Comparison of ENCODE assay signal across 8 cellular contexts in the genomic region with DNA sequence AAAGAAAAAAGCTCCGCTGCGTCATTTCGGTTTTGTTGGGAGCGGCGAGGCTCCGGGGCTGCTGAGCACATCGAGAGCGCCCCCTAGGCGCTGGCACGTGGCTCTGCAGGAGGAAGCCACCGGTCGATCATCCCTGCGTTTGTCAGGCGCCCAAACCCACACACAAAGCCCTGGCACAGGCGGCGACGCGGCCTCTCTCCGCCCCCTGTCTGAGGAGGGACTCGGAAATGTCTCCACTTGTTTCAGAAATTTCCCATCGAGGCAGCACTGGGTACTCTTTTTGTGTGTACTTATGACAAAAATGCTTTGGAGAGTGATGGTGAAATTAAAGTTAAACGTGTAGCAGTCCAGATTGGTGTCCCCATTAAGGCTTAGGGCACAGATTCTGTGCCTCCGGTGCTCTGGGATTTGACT.
DNase-seq lines count a peak whose midpoint lies in the region; FAIRE-seq and TF ChIP-seq lines count a peak whose summit lies in the region.

No MANE protein-coding gene starts in this region.

- H4K91ac ChIP-seq in H1 (replicated peaks; ENCODE audit: insufficient read length, low read length) = no peak overlapping the region

- H3K79me2 ChIP-seq in H1 (ENCODE audit: control insufficient read depth in 1 of 2, insufficient read depth in 2 of 2, low read length in 2 of 2) = no peaks in the 10 kb centered on the region
- H3K79me2 ChIP-seq in mesendoderm (ENCODE audit: control insufficient read depth, insufficient read depth, low read length) = no peaks in the 10 kb centered on the region

- no peak overlapping the region for H2BK15ac ChIP-seq in H1 (ENCODE audit: low read length)
- H2BK15ac ChIP-seq in mesendoderm (replicated peaks; ENCODE audit: low read depth) = no peak overlapping the region

- 0 out of 2 replicates have a peak overlapping the region, but pooled peaks have one; percentile 93 for H2AFZ ChIP-seq in H1 (ENCODE audit: low read length)

- no peak overlapping the region for H3K4me3 ChIP-seq in HFF-Myc (replicated peaks; ENCODE audit: low read depth, low read length)
- peak overlapping the region in 1 of 4 experiments; percentile 21; a peak in 1 of 8 replicates for H3K4me3 ChIP-seq in H1 (ENCODE audit: extremely low read depth in 1 of 4, insufficient read depth in 2 of 4, low read depth in 3 of 4, low read length in 4 of 4)
- no peak overlapping the region for H3K4me3 ChIP-seq in mesendoderm (ENCODE audit: low read length)
- H3K4me3 ChIP-seq in testis = peak overlapping the region in 1 of 2 donors; percentile 11

- H3K27ac ChIP-seq in H1 (ENCODE audit: low read depth, low read length) (no peak overlapping the region), mesendoderm (ENCODE audit: low read depth, low read length) (no peak overlapping the region), testis (no peak overlapping the region)

- H2BK120ac ChIP-seq in H1 (replicated peaks; ENCODE audit: low read depth, low read length) (no peak overlapping the region), mesendoderm (ENCODE audit: low read depth, low read length) (no peak overlapping the region)

- intact Hi-C loops in testis (cut with DNase I; ENCODE audit: low total_unique reads) = no loop called here

- POLR2A ChIA-PET in H1 (lab: Charles Lee; ENCODE audit: partially characterized antibody) = interaction anchor here (0.8 to 1.2 kb wide), 2 partner anchors 392 to 409 kb away, joined by 3 to 8 read pairs; no protein-coding TSS in a partner anchor

- H3K14ac ChIP-seq in H1 (ENCODE audit: insufficient read length) = no peak overlapping the region

- no peaks in the 10 kb centered on the region for H3K9me3 ChIP-seq in H1 (ENCODE audit: insufficient read depth in 2 of 2, low read depth in 1 of 2, low read length in 1 of 2)
- no peaks in the 10 kb centered on the region for H3K9me3 ChIP-seq in testis

- peak; percentile 90 to 97 for TF ChIP-seq RAD21 in H1 (IDR thresholded peaks at IDR 0.05 in 1 of 2, conservative IDR thresholded peaks at IDR 0.05 in 1 of 2; ENCODE audit: low read depth in 2 of 2, low read length in 2 of 2)

- TF ChIP-seq EP300 in H1 (IDR thresholded peaks at IDR 0.05; ENCODE audit: borderline replicate concordance in 1 of 2, low read depth in 2 of 2, low read length in 2 of 2) = no peak

- H3K79me1 ChIP-seq in H1 (ENCODE audit: low read depth, low read length) = no peaks in the 10 kb centered on the region
- H3K79me1 ChIP-seq in mesendoderm (ENCODE audit: low read length) = no peaks in the 10 kb centered on the region

- TF ChIP-seq POLR2A in H1 (IDR thresholded peaks at IDR 0.05; ENCODE audit: control extremely low read depth in 1 of 2, low read depth in 2 of 2, low read length in 2 of 2) (no peak), testis (IDR thresholded peaks at IDR 0.05) (no peak)

- no peaks in the 10 kb centered on the region for H3K36me3 ChIP-seq in H1 (ENCODE audit: control insufficient read depth in 2 of 4, insufficient read depth in 4 of 4, low read length in 3 of 4)
- H3K36me3 ChIP-seq in mesendoderm (ENCODE audit: control insufficient read depth, insufficient read depth, low read length) = no peaks in the 10 kb centered on the region
- no peaks in the 10 kb centered on the region for H3K36me3 ChIP-seq in testis (ENCODE audit: low read depth, missing control alignments)

- H3K23me2 ChIP-seq in H1 (ENCODE audit: low read depth, low read length) = no peaks in the 10 kb centered on the region

- H2BK5ac ChIP-seq in H1 (ENCODE audit: low read depth, low read length) (no peak overlapping the region), mesendoderm (ENCODE audit: low read length) (no peak overlapping the region)

- H2BK20ac ChIP-seq in H1 (ENCODE audit: low read length) = no peak overlapping the region

- H4K5ac ChIP-seq in H1 (ENCODE audit: insufficient read length, low read depth, low read length) (no peak overlapping the region), mesendoderm (ENCODE audit: low read length) (no peak overlapping the region)

- H2AK5ac ChIP-seq in H1 (ENCODE audit: low read depth, low read length) (no peak overlapping the region), mesendoderm (ENCODE audit: low read length) (no peak overlapping the region)

- H3K27me3 ChIP-seq in H1 (replicated peaks in 1 of 4; ENCODE audit: control insufficient read depth in 3 of 4, extremely low read depth in 1 of 4, insufficient read depth in 3 of 4, low read length in 3 of 4) (no peaks in the 10 kb centered on the region; a peak in 2 of 7 replicates), mesendoderm (ENCODE audit: insufficient read depth, low read length, poor library complexity) (no peaks in the 10 kb centered on the region), testis (no peaks in the 10 kb centered on the region)

- H3K4me1 ChIP-seq in H1 (replicated peaks in 1 of 4; ENCODE audit: control insufficient read depth in 3 of 4, insufficient read depth in 4 of 4, low read length in 3 of 4) (peaks cover 0 to 5% (median 4%) of the 10 kb centered on the region in 4 experiments; a peak in 4 of 7 replicates), mesendoderm (ENCODE audit: control insufficient read depth, low read depth, low read length) (peaks cover 4% of the 10 kb centered on the region), testis (no peaks in the 10 kb centered on the region)

- H3K56ac ChIP-seq in H1 (replicated peaks; ENCODE audit: insufficient read length, low read depth, low read length) = no peak overlapping the region
- peak overlapping the region; percentile 67 for H3K56ac ChIP-seq in mesendoderm (ENCODE audit: low read length)

- DNase-seq in HFF-Myc (ENCODE audit: extremely low read depth, low read depth) (no peak), NCI-H1417 (lab: John Stamatoyannopoulos, UW) (peak; percentile 38 to 68 (median 52)), SW480 (ENCODE audit: low spot score) (peak; percentile 29), H1 (ENCODE audit: low read depth in 1 of 2, low spot score in 2 of 2) (peak; percentile 73 to 86), mesendoderm (peak; percentile 84), testis (peak; percentile 83), GDM1 (lab: John Stamatoyannopoulos, UW) (no peak)

- H3K4me2 ChIP-seq in H1 (ENCODE audit: insufficient read depth in 1 of 2, low read depth in 2 of 2, low read length in 2 of 2) (peak overlapping the region in 1 of 2 experiments; percentile 39; a peak in 3 of 4 replicates), mesendoderm (ENCODE audit: low read length) (no peak overlapping the region)

- no peak for FAIRE-seq in H1 (lab: Jason Lieb, UNC)

- CTCF ChIA-PET in H1 (lab: Charles Lee; ENCODE audit: partially characterized antibody) = interaction anchor here (0.6 to 1.7 kb wide), 34 partner anchors 8 to 1034 kb away, joined by 3 to 12 read pairs (median 4); no protein-coding TSS in a partner anchor

- TF ChIP-seq CTCF in GM12873 (IDR thresholded peaks at IDR 0.05; ENCODE audit: insufficient read depth, low read depth, low read length, missing control alignments) (peak; percentile 91), HFF-Myc (IDR thresholded peaks at IDR 0.05; ENCODE audit: low read depth, low read length, missing control alignments) (peak; percentile 79), H1 (IDR thresholded peaks at IDR 0.05; ENCODE audit: control extremely low read depth in 1 of 3, insufficient read depth in 1 of 3, low read depth in 1 of 3, low read length in 3 of 3) (peak; percentile 86 to 91 (median 89)), testis (IDR thresholded peaks at IDR 0.05) (peak in 2 of 3 experiments; percentile 72 to 85)

- H4K20me1 ChIP-seq in H1 (replicated peaks in 1 of 2; ENCODE audit: control insufficient read depth in 1 of 2, insufficient read depth in 2 of 2, low read length in 2 of 2) = no peaks in the 10 kb centered on the region

- no peak overlapping the region for H2BK12ac ChIP-seq in H1 (ENCODE audit: low read depth, low read length)

- H3K18ac ChIP-seq in H1 (ENCODE audit: extremely low read depth, low read length) = no peak overlapping the region
- no peak overlapping the region for H3K18ac ChIP-seq in mesendoderm (ENCODE audit: low read length)

- WGBS in H1 (ENCODE audit: extremely low coverage in 1 of 2, insufficient coverage in 1 of 2, insufficient read length in 1 of 2, insufficient replicate concordance in 2 of 2, low coverage in 1 of 2, low lambda C conversion rate in 2 of 2, missing lambda C conversion rate in 1 of 2), 2 experiments = 11% methylated on average over 23 of the region's 23 CpGs; no CpG with 5 or more reads in 1 of the 2 experiments
- WGBS in mesendoderm (ENCODE audit: extremely low coverage, insufficient coverage, low lambda C conversion rate) = no CpG with 5 or more reads among the region's 23 CpGs
- 2 to 3% methylated on average over 23 of the region's 23 CpGs for WGBS in testis, 2 donors

- H3K9ac ChIP-seq in H1 (replicated peaks in 1 of 4; ENCODE audit: extremely low read depth in 1 of 4, low read depth in 3 of 4, low read length in 3 of 4) = no peak overlapping the region; a peak in 1 of 7 replicates
- H3K9ac ChIP-seq in mesendoderm (ENCODE audit: low read length) = no peak overlapping the region

- H3K23ac ChIP-seq in H1 (ENCODE audit: insufficient read length) (no peak overlapping the region), mesendoderm (ENCODE audit: low read length) (no peak overlapping the region)

- no peak overlapping the region for H4K8ac ChIP-seq in H1 (ENCODE audit: extremely low read depth, insufficient read depth, low read length)
- no peak overlapping the region for H4K8ac ChIP-seq in mesendoderm (ENCODE audit: low read depth, low read length)

- H3K4ac ChIP-seq in H1 (replicated peaks; ENCODE audit: insufficient read length, low read depth, low read length) (no peak overlapping the region), mesendoderm (ENCODE audit: low read depth, low read length) (no peak overlapping the region)

TF ChIP-seq in H1, 55 proteins besides CTCF, POLR2A, EP300 and RAD21 (continues in another document):
- TF ChIP-seq SP1 (IDR thresholded peaks at IDR 0.05; ENCODE audit: low read depth, low read length) (no peak), CEBPB (IDR thresholded peaks at IDR 0.05; ENCODE audit: low read depth, low read length) (no peak), TEAD4 (IDR thresholded peaks at IDR 0.05; ENCODE audit: low read depth, low read length) (peak; percentile 95), ZNF274 (IDR thresholded peaks at IDR 0.05; ENCODE audit: borderline replicate concordance, extremely low read depth, low read length) (no peak), ATF3 (IDR thresholded peaks at IDR 0.05; ENCODE audit: insufficient read depth, low read depth, low read length) (0 out of 2 replicates have a peak, but pooled peaks have one; percentile 56)
- TF ChIP-seq, protein P1, sequence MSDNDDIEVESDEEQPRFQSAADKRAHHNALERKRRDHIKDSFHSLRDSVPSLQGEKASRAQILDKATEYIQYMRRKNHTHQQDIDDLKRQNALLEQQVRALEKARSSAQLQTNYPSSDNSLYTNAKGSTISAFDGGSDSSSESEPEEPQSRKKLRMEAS (IDR thresholded peaks at IDR 0.05) = peak; percentile 89

Comparison
In these comparisons a context has a peak if more than half of its experiments do, and no peak if none do; other contexts are left out.
1. DNase-seq: peak in NCI-H1417 (3 of 3), SW480 (single experiment), H1 (2 of 2), mesendoderm (single experiment) and testis (single experiment); none in HFF-Myc (single experiment) and GDM1 (single experiment).
2. Peak in every context shown above with its lines, with median percentiles within 50 percentile points of each other: CTCF ChIP-seq.